In the genomic region with DNA sequence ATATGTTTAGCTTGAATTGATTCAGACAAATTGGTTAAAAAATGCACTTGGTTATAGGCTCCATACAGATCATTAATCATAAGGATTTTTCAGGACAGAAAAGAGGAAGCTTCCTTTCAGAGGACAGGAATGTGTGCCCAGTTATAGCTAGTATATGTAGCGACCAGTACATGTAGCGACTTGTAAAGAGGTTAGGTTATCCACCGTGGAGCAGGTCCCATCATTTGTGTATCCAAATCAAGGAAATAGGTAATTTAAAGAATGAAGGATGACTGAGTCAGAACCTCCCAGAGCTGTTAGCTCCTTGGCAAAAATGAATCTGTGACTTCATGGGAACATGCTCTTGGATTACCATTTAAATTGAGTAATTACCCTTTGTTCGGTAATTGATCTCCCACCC, we compare ENCODE assay signal across 20 cellular contexts. TPM values are rescaled to one million over a fixed set of nuclear protein-coding genes. Genes with fewer than 3 reads are reported as not detected.
DNase-seq lines count a peak whose midpoint lies in the region; ATAC-seq, FAIRE-seq and TF ChIP-seq lines count a peak whose summit lies in the region.
"Had no signal": no experiment of that assay in that cellular context is flagged by ENCODE, and none has a peak within 500 bp of the region (broad histone marks: within the 10 kb centered on the region; RNA-seq: fewer than 3 reads in every experiment).

No MANE protein-coding gene starts in this region.

- peaks cover 64% of the 10 kb centered on the region for H3K4me1 ChIP-seq in DOHH2 (ENCODE audit: control insufficient read depth, low read length)
- H3K4me1 ChIP-seq in astrocyte (ENCODE audit: insufficient read depth, low read length), result peaks cover 9% of the 10 kb centered on the region
- peaks cover 13% of the 10 kb centered on the region for H3K4me1 ChIP-seq in foreskin keratinocyte
- H3K4me1 ChIP-seq in smooth muscle cell (ENCODE audit: low read depth), result peaks cover 4% of the 10 kb centered on the region

- H3K4me3 ChIP-seq in DOHH2 (ENCODE audit: low read length) (no peak overlapping the region), astrocyte (ENCODE audit: insufficient read depth, low read depth, low read length) (no peak overlapping the region), smooth muscle cell (no peak overlapping the region)
- H3K4me3 ChIP-seq: BLaER1 treated with 17β-estradiol and CSF1 and Interleukin-3, amounts not matched to agents 10 nM and 100 nM had no signal

- H3K9me3 ChIP-seq in DOHH2 (ENCODE audit: control insufficient read depth, insufficient read depth, low read length) (0 out of 2 replicates have a peak, but pooled peaks cover 9% of the 10 kb centered on the region), astrocyte (ENCODE audit: insufficient read depth, low read depth, low read length) (no peaks in the 10 kb centered on the region), smooth muscle cell (replicated peaks; ENCODE audit: low read depth) (no peaks in the 10 kb centered on the region)
- H3K9me3 ChIP-seq: BLaER1 treated with 17β-estradiol and CSF1 and Interleukin-3, amounts not matched to agents 10 nM and 100 nM had no signal

- peak; percentile 47 for FAIRE-seq in astrocyte (lab: Jason Lieb, UNC)
- FAIRE-seq in GM12891 (lab: Jason Lieb, UNC), result no peak
- FAIRE-seq: GM19239, H1, HepG2, HTR-8/SVneo had no signal

- peaks cover 37% of the 10 kb centered on the region for H3K36me3 ChIP-seq in DOHH2 (ENCODE audit: control insufficient read depth, low read length)
- H3K36me3 ChIP-seq in astrocyte (ENCODE audit: insufficient read depth, low read length), result no peaks in the 10 kb centered on the region
- no peaks in the 10 kb centered on the region for H3K36me3 ChIP-seq in smooth muscle cell (ENCODE audit: low read depth)

- no peak for TF ChIP-seq POLR2A in GM12891 (IDR thresholded peaks at IDR 0.05; ENCODE audit: low read depth, low read length)

- no peaks in the 10 kb centered on the region for H3K36me3 Mint-ChIP-seq in astrocyte (ENCODE audit: low read depth, unreplicated experiment)
- H3K36me3 Mint-ChIP-seq in activated T-helper 1 cell treated with anti-CD3 and anti-CD28 coated beads, Interleukin-12 subunit alpha, Interleukin-12 subunit beta, Interleukin-2, Interleukin-4 antibody, amounts not matched to agents 30 ng/mL and 10 ng/mL and 1 ng/mL, durations not matched to agents 14 hours and 24 hours and 36 hours (ENCODE audit: low read depth), result no peaks in the 10 kb centered on the region

- no peaks in the 10 kb centered on the region for H3K79me2 ChIP-seq in DOHH2 (ENCODE audit: control insufficient read depth, low read length)
- no peaks in the 10 kb centered on the region for H3K79me2 ChIP-seq in astrocyte (ENCODE audit: insufficient read depth, low read length)
- H3K79me2 ChIP-seq in smooth muscle cell (ENCODE audit: low read depth), result no peaks in the 10 kb centered on the region

- H3K9me3 Mint-ChIP-seq in astrocyte (ENCODE audit: unreplicated experiment), result no peaks in the 10 kb centered on the region
- H3K9me3 Mint-ChIP-seq in activated T-helper 1 cell treated with anti-CD3 and anti-CD28 coated beads, Interleukin-12 subunit alpha, Interleukin-12 subunit beta, Interleukin-2, Interleukin-4 antibody, amounts not matched to agents 30 ng/mL and 10 ng/mL and 1 ng/mL, durations not matched to agents 14 hours and 24 hours and 36 hours, result no peaks in the 10 kb centered on the region
- H3K9me3 Mint-ChIP-seq: CD4-positive, alpha-beta T cell; HFFc6 had no signal

- TF ChIP-seq CTCF in DOHH2 (IDR thresholded peaks at IDR 0.05; ENCODE audit: low read depth, low read length, poor library complexity, severe bottlenecking) (no peak), astrocyte (IDR thresholded peaks at IDR 0.05; ENCODE audit: insufficient read depth, low read depth, low read length) (no peak), foreskin keratinocyte (conservative IDR thresholded peaks at IDR 0.05) (no peak), smooth muscle cell (IDR thresholded peaks at IDR 0.05; ENCODE audit: borderline replicate concordance, insufficient read depth, poor library complexity, severe bottlenecking) (no peak)

- no peaks in the 10 kb centered on the region for H3K27me3 Mint-ChIP-seq in astrocyte (ENCODE audit: low read depth, unreplicated experiment)
- H3K27me3 Mint-ChIP-seq in activated T-helper 1 cell treated with anti-CD3 and anti-CD28 coated beads, Interleukin-12 subunit alpha, Interleukin-12 subunit beta, Interleukin-2, Interleukin-4 antibody, amounts not matched to agents 30 ng/mL and 10 ng/mL and 1 ng/mL, durations not matched to agents 14 hours and 24 hours and 36 hours (ENCODE audit: insufficient read depth), result peaks cover 7% of the 10 kb centered on the region

- ATAC-seq in foreskin keratinocyte, result peak; percentile 39
- ATAC-seq: HepG2 had no signal

- H3K4me2 ChIP-seq in DOHH2 (ENCODE audit: low read length), result no peak overlapping the region
- no peak overlapping the region for H3K4me2 ChIP-seq in astrocyte (ENCODE audit: low read length)
- H3K4me2 ChIP-seq in smooth muscle cell, result no peak overlapping the region

- no peaks in the 10 kb centered on the region for H4K20me1 ChIP-seq in DOHH2 (ENCODE audit: control insufficient read depth, insufficient read depth, low read depth, low read length)
- H4K20me1 ChIP-seq in astrocyte (ENCODE audit: insufficient read depth, low read length), result no peaks in the 10 kb centered on the region
- H4K20me1 ChIP-seq in smooth muscle cell (ENCODE audit: low read depth), result no peaks in the 10 kb centered on the region
- H4K20me1 ChIP-seq: BLaER1 treated with 17β-estradiol and CSF1 and Interleukin-3, amounts not matched to agents 10 nM and 100 nM had no signal

- no peak overlapping the region for H3K4me3 Mint-ChIP-seq in astrocyte (ENCODE audit: unreplicated experiment)
- no peak overlapping the region for H3K4me3 Mint-ChIP-seq in activated T-helper 1 cell treated with anti-CD3 and anti-CD28 coated beads, Interleukin-12 subunit alpha, Interleukin-12 subunit beta, Interleukin-2, Interleukin-4 antibody, amounts not matched to agents 30 ng/mL and 10 ng/mL and 1 ng/mL, durations not matched to agents 14 hours and 24 hours and 36 hours
- H3K4me3 Mint-ChIP-seq: CD4-positive, alpha-beta T cell; HFFc6 had no signal

- intact Hi-C loops in activated T-helper 1 cell treated with anti-CD3 and anti-CD28 coated beads, Interleukin-12 subunit alpha, Interleukin-12 subunit beta, Interleukin-2, Interleukin-4 antibody, amounts not matched to agents 30 ng/mL and 10 ng/mL and 1 ng/mL, durations not matched to agents 14 hours and 24 hours and 36 hours (cut with micrococcal nuclease), result no loop called here

- H3K27ac ChIP-seq in DOHH2 (ENCODE audit: low read depth, low read length), result 0 out of 2 replicates have a peak overlapping the region, but pooled peaks have one; percentile 83
- no peak overlapping the region for H3K27ac ChIP-seq in astrocyte (ENCODE audit: low read depth, low read length)
- no peak overlapping the region for H3K27ac ChIP-seq in foreskin keratinocyte
- no peak overlapping the region for H3K27ac ChIP-seq in smooth muscle cell (ENCODE audit: low read depth)
- H3K27ac ChIP-seq: BLaER1 treated with 17β-estradiol and CSF1 and Interleukin-3, amounts not matched to agents 10 nM and 100 nM had no signal

- WGBS in smooth muscle cell (ENCODE audit: low lambda C conversion rate), result 91% methylated on average over 4 of the region's 4 CpGs

- no peak overlapping the region for H3K27ac Mint-ChIP-seq in astrocyte (ENCODE audit: unreplicated experiment)
- H3K27ac Mint-ChIP-seq in activated T-helper 1 cell treated with anti-CD3 and anti-CD28 coated beads, Interleukin-12 subunit alpha, Interleukin-12 subunit beta, Interleukin-2, Interleukin-4 antibody, amounts not matched to agents 30 ng/mL and 10 ng/mL and 1 ng/mL, durations not matched to agents 14 hours and 24 hours and 36 hours, result no peak overlapping the region
- H3K27ac Mint-ChIP-seq: CD4-positive, alpha-beta T cell; HFFc6 had no signal

- H3K27me3 ChIP-seq in DOHH2 (ENCODE audit: control insufficient read depth, low read length) (no peaks in the 10 kb centered on the region), astrocyte (ENCODE audit: insufficient read depth, low read length) (no peaks in the 10 kb centered on the region), foreskin keratinocyte (no peaks in the 10 kb centered on the region), smooth muscle cell (ENCODE audit: low read depth) (no peaks in the 10 kb centered on the region)
- H3K27me3 ChIP-seq: BLaER1 treated with 17β-estradiol and CSF1 and Interleukin-3, amounts not matched to agents 10 nM and 100 nM had no signal

- DNase-seq in NCI-H69 (lab: John Stamatoyannopoulos, UW), result peak; percentile 14
- no peak for DNase-seq in astrocyte (ENCODE audit: low read depth)
- peak; percentile 55 to 81 for DNase-seq in foreskin keratinocyte
- no peak for DNase-seq in GM12891 (ENCODE audit: insufficient read length, low spot score)
- no peak for DNase-seq in smooth muscle cell (lab: John Stamatoyannopoulos, UW; ENCODE audit: unreplicated experiment)
- no peak for DNase-seq in activated T-helper 1 cell treated with anti-CD3 and anti-CD28 coated beads, Interleukin-12 subunit alpha, Interleukin-12 subunit beta, Interleukin-2, Interleukin-4 antibody, amounts not matched to agents 30 ng/mL and 10 ng/mL and 1 ng/mL, durations not matched to agents 14 hours and 24 hours and 36 hours (ENCODE audit: low spot score)
- DNase-seq: ACHN; Calu3; CD4-positive, alpha-beta T cell; DMS 273 treated with DMSO at 0.1 percent for 48 hours; GDM1; HCEC 1CT; HFFc6 had no signal

- H3K4me1 Mint-ChIP-seq in astrocyte (ENCODE audit: low read depth, unreplicated experiment), result peaks cover 18% of the 10 kb centered on the region
- no peaks in the 10 kb centered on the region for H3K4me1 Mint-ChIP-seq in activated T-helper 1 cell treated with anti-CD3 and anti-CD28 coated beads, Interleukin-12 subunit alpha, Interleukin-12 subunit beta, Interleukin-2, Interleukin-4 antibody, amounts not matched to agents 30 ng/mL and 10 ng/mL and 1 ng/mL, durations not matched to agents 14 hours and 24 hours and 36 hours (ENCODE audit: low read depth)

- no peak overlapping the region for H3K9ac ChIP-seq in astrocyte (ENCODE audit: low read length)
- H3K9ac ChIP-seq in smooth muscle cell (ENCODE audit: low read depth), result no peak overlapping the region
- H3K9ac ChIP-seq: BLaER1 treated with 17β-estradiol and CSF1 and Interleukin-3, amounts not matched to agents 10 nM and 100 nM had no signal

- H2AFZ ChIP-seq in astrocyte (ENCODE audit: low read depth, low read length) (no peak overlapping the region), smooth muscle cell (ENCODE audit: low read depth) (no peak overlapping the region)

- no peaks in the 10 kb centered on the region for H3K9me2 ChIP-seq in DOHH2 (replicated peaks; ENCODE audit: control insufficient read depth, low read length)

- H3F3A ChIP-seq in DOHH2 (ENCODE audit: control insufficient read depth, insufficient read depth), result peaks cover 11% of the 10 kb centered on the region
- H3F3A ChIP-seq in smooth muscle cell (ENCODE audit: low read depth), result no peaks in the 10 kb centered on the region

RNA-seq across cellular contexts. Expression of gene P2RY12, which starts 15.8 kb away (rescaled TPM):
- not detected in 2 replicates for total RNA-seq in astrocyte
- not detected in 2 replicates for total RNA-seq in foreskin keratinocyte
- not detected in 2 replicates for polyA plus RNA-seq in foreskin keratinocyte
- polyA plus RNA-seq in GM12891 (2012; ENCODE audit: low read depth, missing spikeins), result 0.10 TPM
- total RNA-seq in smooth muscle cell, result not detected in 2 replicates
- polyA plus RNA-seq in smooth muscle cell, result not detected in 2 replicates
- not detected in 2 replicates for total RNA-seq in activated T-helper 1 cell treated with anti-CD3 and anti-CD28 coated beads, Interleukin-12 subunit alpha, Interleukin-12 subunit beta, Interleukin-2, Interleukin-4 antibody, amounts not matched to agents 30 ng/mL and 10 ng/mL and 1 ng/mL, durations not matched to agents 14 hours and 24 hours and 36 hours
- total RNA-seq: A172; Calu3; CD4-positive, alpha-beta T cell; H1; HepG2; HFFc6 had no signal
- polyA plus RNA-seq: H1, HepG2 had no signal

Comparison
In these comparisons a context has a peak if more than half of its experiments do, and no peak if none do; other contexts are left out.
1. DNase-seq: peak in NCI-H69 (single experiment) and foreskin keratinocyte (2 of 2); none in astrocyte (single experiment), GM12891 (single experiment), smooth muscle cell (single experiment) and activated T-helper 1 cell treated with anti-CD3 and anti-CD28 coated beads, Interleukin-12 subunit alpha, Interleukin-12 subunit beta, Interleukin-2, Interleukin-4 antibody, amounts not matched to agents 30 ng/mL and 10 ng/mL and 1 ng/mL, durations not matched to agents 14 hours and 24 hours and 36 hours (single experiment).